Comparison of ENCODE assay signal across 15 cellular contexts in genomic region chr5:6236858-6237481, GRCh38.
DNase-seq lines count a peak whose midpoint lies in the region; ATAC-seq and TF ChIP-seq lines count a peak whose summit lies in the region.
"Had no signal": no experiment of that assay in that cellular context is flagged by ENCODE, and none has a peak within 500 bp of the region (broad histone marks: within the 10 kb centered on the region; RNA-seq: fewer than 3 reads in every experiment).

No MANE protein-coding gene starts in this region.

- BruUV-seq in OCI-LY7 (replicated peaks; lab: Mats Ljungman, UMichigan), result no TSS peak

- peak overlapping the region; percentile 35 for H3K4me2 ChIP-seq in OCI-LY7 (ENCODE audit: low read length)

- H3K36me3 ChIP-seq in OCI-LY7 (ENCODE audit: insufficient read depth, low read length) (no peaks in the 10 kb centered on the region; the same call in 1 of the 2 replicates), endodermal cell (ENCODE audit: control insufficient read depth, insufficient read depth, low read length) (no peaks in the 10 kb centered on the region)
- H3K36me3 ChIP-seq: thyroid gland, WERI-Rb-1 had no signal

- intact Hi-C loops in OCI-LY7 (cut with micrococcal nuclease; ENCODE audit: unreplicated experiment), result loop anchor here (2.0 kb wide), 1 partner anchor 48 kb away; no protein-coding TSS in a partner anchor

- H2AFZ ChIP-seq in OCI-LY7 (ENCODE audit: low read length), result peak overlapping the region; percentile 5; the same call in 1 of the 2 replicates

- no peaks in the 10 kb centered on the region for H3K27me3 ChIP-seq in endodermal cell (ENCODE audit: control insufficient read depth, insufficient read depth, low read length, poor library complexity, severe bottlenecking)
- H3K27me3 ChIP-seq: thyroid gland had no signal

- H3K27ac ChIP-seq in OCI-LY7 (ENCODE audit: low read depth, low read length, poor library complexity, severe bottlenecking) (no peak overlapping the region), endodermal cell (ENCODE audit: low read depth, low read length) (no peak overlapping the region)
- H3K27ac ChIP-seq: thyroid gland, WERI-Rb-1 had no signal

- H3K4me1 Mint-ChIP-seq in endodermal cell, result peaks cover 1% of the 10 kb centered on the region
- H3K4me1 Mint-ChIP-seq: activated naive CD8-positive, alpha-beta T cell treated with anti-CD3 and anti-CD28 coated beads, Interleukin-2, amount 50 U/mL, for 24 hours had no signal

- H3K9ac ChIP-seq in endodermal cell (ENCODE audit: extremely low read depth, low read length, poor library complexity, severe bottlenecking), result no peak overlapping the region

- H3K4me3 ChIP-seq in OCI-LY7 (ENCODE audit: low read depth, low read length, poor library complexity, severe bottlenecking) (no peak overlapping the region), endodermal cell (ENCODE audit: low read length) (no peak overlapping the region)
- H3K4me3 ChIP-seq: thyroid gland had no signal

- peaks cover 22% of the 10 kb centered on the region for H3K4me1 ChIP-seq in OCI-LY7 (ENCODE audit: insufficient read depth, low read length, poor library complexity, severe bottlenecking)
- H3K4me1 ChIP-seq in endodermal cell (ENCODE audit: control insufficient read depth, insufficient read depth, low read length), result no peaks in the 10 kb centered on the region
- H3K4me1 ChIP-seq: Caco-2, thyroid gland had no signal

- peaks cover 14% of the 10 kb centered on the region for H3K9me3 Mint-ChIP-seq in endodermal cell

- H3K36me3 Mint-ChIP-seq in endodermal cell (ENCODE audit: low read depth), result no peaks in the 10 kb centered on the region

- H3K4me3 Mint-ChIP-seq in endodermal cell, result no peak overlapping the region
- H3K4me3 Mint-ChIP-seq: activated naive CD8-positive, alpha-beta T cell treated with anti-CD3 and anti-CD28 coated beads, Interleukin-2, amount 50 U/mL, for 24 hours had no signal

- peak; percentile 33 for DNase-seq in GM10248 (ENCODE audit: extremely low spot score)
- DNase-seq in OCI-LY7 (ENCODE audit: low spot score), result peak; percentile 66
- no peak for DNase-seq in endodermal cell
- DNase-seq in AG08395 (ENCODE audit: low spot score), result no peak
- DNase-seq in OCI-M1 (lab: John Stamatoyannopoulos, UW), result no peak
- DNase-seq: 8988T; activated CD8-positive, alpha-beta memory T cell treated with anti-CD3 and anti-CD28 coated beads, Interleukin-2, amount 50 U/mL, for 48 hours; activated naive CD8-positive, alpha-beta T cell treated with anti-CD3 and anti-CD28 coated beads, Interleukin-2, amount 50 U/mL, for 24 hours; Caco-2; Kasumi-1; thyroid gland; WERI-Rb-1 had no signal

- WGBS in endodermal cell (ENCODE audit: insufficient coverage in 1 of 2, insufficient read length in 1 of 2), 2 experiments, result 90 to 91% methylated on average over 6 to 8 of the region's 8 CpGs

- H3K9me2 ChIP-seq in OCI-LY7 (ENCODE audit: insufficient read depth, low read length), result no peaks in the 10 kb centered on the region

- H3K9me3 ChIP-seq in OCI-LY7 (ENCODE audit: low read length), result peaks cover 17% of the 10 kb centered on the region
- no peaks in the 10 kb centered on the region for H3K9me3 ChIP-seq in endodermal cell (ENCODE audit: control insufficient read depth, low read length)
- H3K9me3 ChIP-seq: Caco-2, thyroid gland had no signal

- H4K20me1 ChIP-seq in OCI-LY7 (ENCODE audit: insufficient read depth, low read length), result no peaks in the 10 kb centered on the region

- H3K79me2 ChIP-seq in OCI-LY7 (ENCODE audit: insufficient read depth, low read depth, low read length), result no peaks in the 10 kb centered on the region

- ATAC-seq in GM19351 (IDR thresholded peaks at IDR 0.05; ENCODE audit: unreplicated experiment), result peak; percentile 91
- ATAC-seq in HG02852 (IDR thresholded peaks at IDR 0.05; ENCODE audit: unreplicated experiment), result peak; percentile 73
- no peak for ATAC-seq in GM18873 (IDR thresholded peaks at IDR 0.05; ENCODE audit: low FRiP score, unreplicated experiment)
- ATAC-seq: activated naive CD8-positive, alpha-beta T cell treated with anti-CD3 and anti-CD28 coated beads, Interleukin-2, amount 50 U/mL, for 24 hours had no signal

- no peak overlapping the region for H3K27ac Mint-ChIP-seq in endodermal cell
- H3K27ac Mint-ChIP-seq: activated naive CD8-positive, alpha-beta T cell treated with anti-CD3 and anti-CD28 coated beads, Interleukin-2, amount 50 U/mL, for 24 hours had no signal

- TF ChIP-seq CTCF in GM10248 (IDR thresholded peaks at IDR 0.05; ENCODE audit: control extremely low read depth, extremely low read depth, low read depth, missing control alignments) (no peak), OCI-LY7 (conservative IDR thresholded peaks at IDR 0.05; ENCODE audit: low read length) (no peak), endodermal cell (conservative IDR thresholded peaks at IDR 0.05) (no peak)

- CTCF ChIA-PET in GM10248 (lab: Yijun Ruan, JAX), result no interaction called here
- CTCF ChIA-PET in OCI-LY7 (lab: Charles Lee; ENCODE audit: unreplicated experiment), result no interaction called here

- POLR2A ChIA-PET in GM10248 (lab: Yijun Ruan, JAX) (no interaction called here), OCI-LY7 (lab: Charles Lee) (no interaction called here)

- H3K27me3 Mint-ChIP-seq in endodermal cell (ENCODE audit: insufficient read depth), result no peaks in the 10 kb centered on the region

Comparison
In these comparisons a context has a peak if more than half of its experiments do, and no peak if none do; other contexts are left out.
1. DNase-seq: peak in GM10248 (single experiment) and OCI-LY7 (single experiment); none in endodermal cell (single experiment), AG08395 (single experiment) and OCI-M1 (single experiment).